ENCODE assay signal across 8 cellular contexts in the genomic region with DNA sequence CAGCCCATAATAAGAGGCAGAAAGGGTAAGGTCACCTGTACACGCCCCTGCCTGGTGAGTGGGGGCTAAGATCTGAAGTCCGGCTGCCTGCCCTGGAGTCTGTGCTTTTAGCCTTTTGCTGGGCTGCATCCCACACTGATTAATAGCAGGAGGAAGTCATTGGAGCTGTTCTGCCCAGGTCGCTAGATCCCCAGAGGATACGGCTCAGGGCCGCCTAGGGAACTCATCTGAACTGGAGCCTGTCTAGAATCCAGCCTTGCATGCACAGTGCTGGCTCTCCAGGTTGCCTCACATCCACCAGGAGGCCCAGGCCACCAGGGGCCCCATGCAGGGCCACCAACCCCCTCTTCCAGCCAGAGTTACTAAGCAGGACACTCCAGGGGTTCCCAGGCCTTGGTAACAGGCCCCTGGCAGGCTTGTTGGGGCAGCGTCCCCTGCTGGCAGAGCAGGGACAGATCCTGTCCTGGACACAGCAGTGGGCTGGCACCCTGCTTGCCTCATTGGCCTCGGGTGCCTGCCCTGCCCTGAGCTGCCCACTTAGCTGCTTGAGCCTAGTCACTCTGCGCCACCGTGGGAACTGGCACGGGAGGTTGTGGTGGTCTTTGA. TPM values are rescaled to one million over a fixed set of nuclear protein-coding genes. Genes with fewer than 3 reads are reported as not detected.
DNase-seq lines count a peak whose midpoint lies in the region; ATAC-seq and TF ChIP-seq lines count a peak whose summit lies in the region.

No MANE protein-coding gene starts in this region.

- no peaks in the 10 kb centered on the region for H3K9me3 ChIP-seq in Panc1 (ENCODE audit: control insufficient read depth, insufficient read depth, low read depth, low read length)
- no peaks in the 10 kb centered on the region for H3K9me3 ChIP-seq in heart left ventricle

- H3K27ac ChIP-seq in Panc1 (ENCODE audit: low read length) (no peak overlapping the region), heart left ventricle (no peak overlapping the region)

- no peak for DNase-seq in AG04449 (ENCODE audit: low read depth, low spot score)
- peak; percentile 42 for DNase-seq in ELR (ENCODE audit: low read depth)
- DNase-seq in Panc1 (ENCODE audit: low read depth, low spot score): no peak
- peak in 1 of 5 donors; percentile 37 for DNase-seq in heart left ventricle
- DNase-seq in anterior cingulate cortex (lab: John Stamatoyannopoulos, UW): no peak
- no peak for DNase-seq in COLO829 (ENCODE audit: low spot score)
- no peak for DNase-seq in NK-92 treated with Interleukin-12 subunit alpha and Interleukin-12 subunit beta, amount 100 ng/mL, for 24 hours (lab: John Stamatoyannopoulos, UW)
- no peak for DNase-seq in activated gamma-delta T cell treated with Interleukin-2 at 50 U/mL for 16 hours

- TF ChIP-seq CTCF in AG04449 (IDR thresholded peaks at IDR 0.05; ENCODE audit: insufficient read depth, low read length, missing control alignments) (peak; percentile 50), Panc1 (IDR thresholded peaks at IDR 0.05) (no peak; the same call in 1 of the 2 replicates), heart left ventricle (IDR thresholded peaks at IDR 0.05) (peak in 9 of 12 donors; percentile 11 to 35 (median 29))

- no peaks in the 10 kb centered on the region for H3K27me3 ChIP-seq in Panc1 (ENCODE audit: control insufficient read depth, insufficient read depth, low read length)
- H3K27me3 ChIP-seq in heart left ventricle: no peaks in the 10 kb centered on the region

- intact Hi-C loops in Panc1 (cut with micrococcal nuclease; ENCODE audit: unreplicated experiment) (no loop called here), heart left ventricle (cut with DNase I) (loop anchor here in 3 of 10 donors (5.0 to 10.0 kb wide), 2 partner anchors 99 to 102 kb away; no protein-coding TSS in a partner anchor)

- POLR2A ChIA-PET in AG04449 (lab: Yijun Ruan, JAX): no interaction called here
- POLR2A ChIA-PET in Panc1 (lab: Charles Lee): no interaction called here

- H3K4me1 ChIP-seq in Panc1 (ENCODE audit: control insufficient read depth, insufficient read depth, low read length) (no peaks in the 10 kb centered on the region), heart left ventricle (no peaks in the 10 kb centered on the region)

- ATAC-seq in Panc1: peak; percentile 67
- peak in 1 of 4 donors; percentile 35 for ATAC-seq in heart left ventricle

- CTCF ChIA-PET in AG04449 (lab: Yijun Ruan, JAX) (interaction anchor here (0.9 to 2.7 kb wide), 4 partner anchors 9 to 116 kb away, joined by 3 to 9 read pairs (median 4); no protein-coding TSS in a partner anchor), Panc1 (lab: Charles Lee) (interaction anchor here (0.6 kb wide), 1 partner anchor 312 kb away, joined by 6 read pairs; no protein-coding TSS in a partner anchor)

- 77 to 83% (median 80%) methylated on average over 6 to 10 of the region's 10 CpGs for WGBS in heart left ventricle, 4 donors

- no peak for TF ChIP-seq POLR2A in heart left ventricle (IDR thresholded peaks at IDR 0.05)

- H3K36me3 ChIP-seq in Panc1 (ENCODE audit: control insufficient read depth, insufficient read depth, low read length): no peaks in the 10 kb centered on the region
- no peaks in the 10 kb centered on the region for H3K36me3 ChIP-seq in heart left ventricle

- no peak overlapping the region for H3K4me3 ChIP-seq in AG04449 (ENCODE audit: low read depth, low read length)
- no peak overlapping the region for H3K4me3 ChIP-seq in Panc1 (ENCODE audit: low read depth in 2 of 2, low read length in 2 of 2)
- H3K4me3 ChIP-seq in heart left ventricle: no peak overlapping the region

- BruUV-seq in Panc1 (replicated peaks; lab: Mats Ljungman, UMichigan): no TSS peak

- in situ Hi-C loops in Panc1 (cut with HindIII; ENCODE audit: low pct_unique_long_range_greater_than_20kb, low sequenced_read_pairs): no loop called here

RNA-seq across cellular contexts. Expression of a gene that starts 35.3 kb away (rescaled TPM):
- total RNA-seq in Panc1 (2021; ENCODE audit: unreplicated experiment): 1.1 TPM
- polyA plus RNA-seq in Panc1 (2012; ENCODE audit: insufficient read length): 0.36 TPM
- under 1 TPM in 2 of 9 donors, not detected in 7; 0.08 to 0.29 TPM for total RNA-seq in heart left ventricle
- under 1 TPM in 1 of 2 donors, not detected in 1; 0.03 TPM for polyA plus RNA-seq in heart left ventricle
